20 cellular contexts compared by ENCODE assay signal in genomic region chr6:126199482-126199881, GRCh38.
A peak's percentile ranks its signal among the peaks of the same experiment; 100 is the strongest.
DNase-seq lines count a peak whose midpoint lies in the region; ATAC-seq, FAIRE-seq and TF ChIP-seq lines count a peak whose summit lies in the region.
"Had no signal": no experiment of that assay in that cellular context is flagged by ENCODE, and none has a peak within 500 bp of the region (broad histone marks: within the 10 kb centered on the region; RNA-seq: fewer than 3 reads in every experiment).

No MANE protein-coding gene starts in this region.

- POLR2A ChIA-PET in CD8-positive, alpha-beta T cell (lab: Charles Lee), result no interaction called here

- peak overlapping the region; percentile 40 for H3K4me3 Mint-ChIP-seq in CD8-positive, alpha-beta T cell
- H3K4me3 Mint-ChIP-seq: GM23338; stimulated activated naive B cell treated with anti-CD40 and anti-IgM and Interleukin-4, amounts not matched to agents 10 μg/mL and 1 μg/mL and 100 μg/mL, for 72 hours had no signal

- H3K36me3 Mint-ChIP-seq in CD8-positive, alpha-beta T cell, result no peaks in the 10 kb centered on the region

- H3K27me3 ChIP-seq in CD8-positive, alpha-beta T cell (ENCODE audit: insufficient read depth, low read length), result no peaks in the 10 kb centered on the region
- no peaks in the 10 kb centered on the region for H3K27me3 ChIP-seq in psoas muscle (ENCODE audit: insufficient read depth in 3 of 3, low read length in 2 of 3)
- H3K27me3 ChIP-seq: hepatocyte, thyroid gland had no signal

- H3K27me3 Mint-ChIP-seq in CD8-positive, alpha-beta T cell (ENCODE audit: low read depth), result no peaks in the 10 kb centered on the region
- H3K27me3 Mint-ChIP-seq: naive thymus-derived CD8-positive, alpha-beta T cell; stimulated activated naive B cell treated with anti-CD40 and anti-IgM and Interleukin-4, amounts not matched to agents 10 μg/mL and 1 μg/mL and 100 μg/mL, for 72 hours had no signal

- no peaks in the 10 kb centered on the region for H3K9me3 Mint-ChIP-seq in CD8-positive, alpha-beta T cell
- H3K9me3 Mint-ChIP-seq: GM23338; naive thymus-derived CD8-positive, alpha-beta T cell; stimulated activated naive B cell treated with anti-CD40 and anti-IgM and Interleukin-4, amounts not matched to agents 10 μg/mL and 1 μg/mL and 100 μg/mL, for 72 hours had no signal

- no peaks in the 10 kb centered on the region for H3K36me3 ChIP-seq in CD8-positive, alpha-beta T cell (ENCODE audit: insufficient read depth, low read length)
- H3K36me3 ChIP-seq in psoas muscle (ENCODE audit: insufficient read depth in 1 of 2, low read depth in 1 of 2), result no peaks in the 10 kb centered on the region
- H3K36me3 ChIP-seq: thyroid gland had no signal

- DNase-seq in CD8-positive, alpha-beta T cell, result no peak
- DNase-seq in GM18507 (ENCODE audit: extremely low spot score, insufficient read length, low read depth) (no peak), OCI-M1 (lab: John Stamatoyannopoulos, UW) (peak; percentile 83), psoas muscle (no peak), GM19239 (ENCODE audit: insufficient read length, low spot score) (no peak), islet precursor cell (no peak)
- DNase-seq: activated effector memory CD4-positive, alpha-beta T cell treated with Interleukin-2 at 50 U/mL for 16 hours; amniotic stem cell; GF-D8; Karpas-422; mesenchymal stem cell; naive thymus-derived CD8-positive, alpha-beta T cell; NCI-H1417 treated with DMSO at 0.1 percent for 48 hours; stimulated activated naive B cell treated with anti-CD40 and anti-IgM and Interleukin-4, amounts not matched to agents 10 μg/mL and 1 μg/mL and 100 μg/mL, for 72 hours; thyroid gland had no signal

- ATAC-seq in CD8-positive, alpha-beta T cell, result no peak
- ATAC-seq in GM21576 (IDR thresholded peaks at IDR 0.05; ENCODE audit: unreplicated experiment) (peak; percentile 58), HG03095 (IDR thresholded peaks at IDR 0.05; ENCODE audit: unreplicated experiment) (no peak), psoas muscle (no peak)
- ATAC-seq: GM23338; naive thymus-derived CD8-positive, alpha-beta T cell; stimulated activated naive B cell treated with anti-CD40 and anti-IgM and Interleukin-4, amounts not matched to agents 10 μg/mL and 1 μg/mL and 100 μg/mL, for 72 hours had no signal

- 90 to 93% (median 93%) methylated on average over 1 of the region's 1 CpG for WGBS in psoas muscle, 3 donors

- CTCF ChIA-PET in CD8-positive, alpha-beta T cell (lab: Charles Lee), result no interaction called here

- FAIRE-seq in GM18507 (lab: Jason Lieb, UNC) (peak; percentile 48), GM19239 (lab: Jason Lieb, UNC) (no peak)
- FAIRE-seq: keratinocyte had no signal

- no peaks in the 10 kb centered on the region for H3K4me1 Mint-ChIP-seq in CD8-positive, alpha-beta T cell (ENCODE audit: low read depth)
- H3K4me1 Mint-ChIP-seq: GM23338; naive thymus-derived CD8-positive, alpha-beta T cell; stimulated activated naive B cell treated with anti-CD40 and anti-IgM and Interleukin-4, amounts not matched to agents 10 μg/mL and 1 μg/mL and 100 μg/mL, for 72 hours had no signal

- H3K27ac ChIP-seq in CD8-positive, alpha-beta T cell (ENCODE audit: low read depth, low read length), result no peak overlapping the region
- H3K27ac ChIP-seq in psoas muscle, result no peak overlapping the region
- H3K27ac ChIP-seq: hepatocyte, thyroid gland had no signal

- intact Hi-C loops in CD8-positive, alpha-beta T cell (cut with DNase I, micrococcal nuclease), result no loop called here
- intact Hi-C loops in psoas muscle (cut with DNase I), result no loop called here

- no peak overlapping the region for H3K4me3 ChIP-seq in CD8-positive, alpha-beta T cell (ENCODE audit: low read depth, low read length)
- H3K4me3 ChIP-seq in psoas muscle, result no peak overlapping the region
- H3K4me3 ChIP-seq: GM23338, hepatocyte, thyroid gland had no signal

- no peaks in the 10 kb centered on the region for H3K4me1 ChIP-seq in CD8-positive, alpha-beta T cell (ENCODE audit: insufficient read depth, low read length)
- no peaks in the 10 kb centered on the region for H3K4me1 ChIP-seq in psoas muscle
- H3K4me1 ChIP-seq: thyroid gland had no signal

- no peak overlapping the region for H3K27ac Mint-ChIP-seq in CD8-positive, alpha-beta T cell
- H3K27ac Mint-ChIP-seq: GM23338; naive thymus-derived CD8-positive, alpha-beta T cell; stimulated activated naive B cell treated with anti-CD40 and anti-IgM and Interleukin-4, amounts not matched to agents 10 μg/mL and 1 μg/mL and 100 μg/mL, for 72 hours had no signal

- no peaks in the 10 kb centered on the region for H3K9me3 ChIP-seq in CD8-positive, alpha-beta T cell (ENCODE audit: low read length)
- no peaks in the 10 kb centered on the region for H3K9me3 ChIP-seq in psoas muscle
- H3K9me3 ChIP-seq: thyroid gland had no signal

- no peak for TF ChIP-seq CTCF in CD8-positive, alpha-beta T cell (IDR thresholded peaks at IDR 0.05)
- TF ChIP-seq CTCF in psoas muscle (IDR thresholded peaks at IDR 0.05), result no peak
